In genomic region chr18:50573196-50573595, GRCh38 we compare ENCODE assay signal across 5 cellular contexts. TPM values are rescaled to one million over a fixed set of nuclear protein-coding genes. Genes with fewer than 3 reads are reported as not detected.
"Had no signal": no experiment of that assay in that cellular context is flagged by ENCODE, and none has a peak within 500 bp of the region (broad histone marks: within the 10 kb centered on the region; RNA-seq: fewer than 3 reads in every experiment).

No MANE protein-coding gene starts in this region.

RNA-seq across cellular contexts. Expression of gene MAPK4, which starts 13.3 kb away (rescaled TPM):
- total RNA-seq: HepG2, HFFc6, HT1080 had no signal
- polyA plus RNA-seq: GM23248, HepG2, IgD-negative memory B cell had no signal
